ENCODE assay signal across 27 cellular contexts in genomic region chr1:205672929-205673328, GRCh38. TPM values are rescaled to one million over a fixed set of nuclear protein-coding genes. Genes with fewer than 3 reads are reported as not detected.
DNase-seq lines count a peak whose midpoint lies in the region; ATAC-seq and TF ChIP-seq lines count a peak whose summit lies in the region.
"Had no signal": no experiment of that assay in that cellular context is flagged by ENCODE, and none has a peak within 500 bp of the region (broad histone marks: within the 10 kb centered on the region; RNA-seq: fewer than 3 reads in every experiment).

No MANE protein-coding gene starts in this region.

- ATAC-seq in right lobe of liver (peak; percentile 9 to 43 (median 30)), GM19455 (IDR thresholded peaks at IDR 0.05; ENCODE audit: unreplicated experiment) (no peak), HG02610 (IDR thresholded peaks at IDR 0.05; ENCODE audit: unreplicated experiment) (no peak)
- ATAC-seq: gastrocnemius medialis; sciatic nerve; stimulated activated memory B cell treated with anti-CD40 and anti-IgM and Interleukin-4, amounts not matched to agents 10 μg/mL and 1 μg/mL and 100 μg/mL, for 72 hours had no signal

- no peak overlapping the region for H3K9ac ChIP-seq in H9 (ENCODE audit: extremely low read depth, insufficient read length, low read length)
- no peak overlapping the region for H3K9ac ChIP-seq in skeletal muscle tissue (ENCODE audit: low read depth in 1 of 3, low read length in 3 of 3)
- H3K9ac ChIP-seq: KMS-11 had no signal

- H3K79me1 ChIP-seq in H9 (ENCODE audit: insufficient read depth, low read depth, low read length, poor library complexity, severe bottlenecking): no peaks in the 10 kb centered on the region

- no peaks in the 10 kb centered on the region; the same call in 1 of the 2 replicates for H3K79me2 ChIP-seq in H9 (ENCODE audit: insufficient read depth, low read length)

- no peaks in the 10 kb centered on the region for H4K20me1 ChIP-seq in H9 (ENCODE audit: control insufficient read depth, insufficient read depth, insufficient read length)

- no peaks in the 10 kb centered on the region for H3K9me3 ChIP-seq in H9 (ENCODE audit: control insufficient read depth, low read depth, low read length)
- no peaks in the 10 kb centered on the region for H3K9me3 ChIP-seq in ascending aorta
- no peaks in the 10 kb centered on the region for H3K9me3 ChIP-seq in right lobe of liver
- H3K9me3 ChIP-seq in skeletal muscle tissue (ENCODE audit: control insufficient read depth in 3 of 3, low read length in 3 of 3): no peaks in the 10 kb centered on the region
- H3K9me3 ChIP-seq: gastrocnemius medialis, suprapubic skin, uterus had no signal

- H3K36me3 ChIP-seq in ascending aorta: no peaks in the 10 kb centered on the region
- no peaks in the 10 kb centered on the region for H3K36me3 ChIP-seq in right lobe of liver
- no peaks in the 10 kb centered on the region for H3K36me3 ChIP-seq in skeletal muscle tissue (ENCODE audit: control insufficient read depth in 3 of 3, insufficient read depth in 3 of 3, low read length in 3 of 3)
- H3K36me3 ChIP-seq: gastrocnemius medialis, suprapubic skin, uterus had no signal

- H2BK15ac ChIP-seq in H9 (ENCODE audit: low read depth, low read length): no peak overlapping the region

- H2AK5ac ChIP-seq in H9 (ENCODE audit: insufficient read length, low read length): no peak overlapping the region

- no peak overlapping the region for H2BK20ac ChIP-seq in H9 (ENCODE audit: low read depth, low read length, poor library complexity, severe bottlenecking)

- no peak overlapping the region for H3K4ac ChIP-seq in H9 (ENCODE audit: low read depth, low read length)

- no peak for TF ChIP-seq CTCF in H9 (conservative IDR thresholded peaks at IDR 0.05)
- TF ChIP-seq CTCF in ascending aorta (IDR thresholded peaks at IDR 0.05): no peak
- no peak for TF ChIP-seq CTCF in right lobe of liver (IDR thresholded peaks at IDR 0.05)

- H3K4me3 Mint-ChIP-seq in H9: no peak overlapping the region
- H3K4me3 Mint-ChIP-seq: activated naive CD4-positive, alpha-beta T cell treated with anti-CD3 and anti-CD28 coated beads, Interleukin-2, amount 10 ng/mL, durations not matched to agents 7 days and 5 days; activated T-helper 1 cell treated with anti-CD3 and anti-CD28 coated beads, Interleukin-12 subunit alpha, Interleukin-12 subunit beta, Interleukin-2, Interleukin-4 antibody, amounts not matched to agents 30 ng/mL and 10 ng/mL and 1 ng/mL, durations not matched to agents 14 hours and 24 hours and 36 hours; CD14-positive monocyte; immature natural killer cell; stimulated activated memory B cell treated with anti-CD40 and anti-IgM and Interleukin-4, amounts not matched to agents 10 μg/mL and 1 μg/mL and 100 μg/mL, for 72 hours had no signal

- no peaks in the 10 kb centered on the region for H3K23me2 ChIP-seq in H9 (ENCODE audit: insufficient read length, low read depth, low read length, poor library complexity, severe bottlenecking)

- no peak overlapping the region for H2BK5ac ChIP-seq in H9 (ENCODE audit: insufficient read length, low read length)

- TF ChIP-seq POLR2A in right lobe of liver (IDR thresholded peaks at IDR 0.05): no peak

- H3T11ph ChIP-seq in H9 (ENCODE audit: low read length): no peak overlapping the region

- H3K27ac ChIP-seq in H9 (ENCODE audit: insufficient read length, low read depth, low read length) (no peak overlapping the region), ascending aorta (peak overlapping the region; percentile 28 to 62), right lobe of liver (peak overlapping the region in 2 of 3 donors; percentile 55 to 77), skeletal muscle tissue (ENCODE audit: low read depth, low read length) (peak overlapping the region; percentile 52)
- H3K27ac ChIP-seq: gastrocnemius medialis, KMS-11, suprapubic skin, uterus had no signal

- H2BK12ac ChIP-seq in H9 (ENCODE audit: insufficient read length, low read depth, low read length): no peak overlapping the region

- intact Hi-C loops in ascending aorta (cut with DNase I): no loop called here
- intact Hi-C loops in right lobe of liver (cut with DNase I): loop anchor here in 1 of 2 donors (5.0 kb wide), 1 partner anchor 34 kb away; no protein-coding TSS in a partner anchor

- no peak overlapping the region for H3K23ac ChIP-seq in H9 (ENCODE audit: insufficient read length, low read depth, low read length)

- H3K4me1 Mint-ChIP-seq in H9: peaks cover 84% of the 10 kb centered on the region in 2 experiments

- H3K27me3 ChIP-seq in H9 (ENCODE audit: insufficient read depth, low read length): no peaks in the 10 kb centered on the region
- no peaks in the 10 kb centered on the region for H3K27me3 ChIP-seq in ascending aorta
- no peaks in the 10 kb centered on the region for H3K27me3 ChIP-seq in right lobe of liver
- H3K27me3 ChIP-seq in skeletal muscle tissue (ENCODE audit: control insufficient read depth in 3 of 3, insufficient read depth in 3 of 3, low read length in 3 of 3): peaks cover 0 to 6% (median 0%) of the 10 kb centered on the region in 3 donors
- H3K27me3 ChIP-seq: gastrocnemius medialis, suprapubic skin, uterus had no signal

- H3K4me3 ChIP-seq in ascending aorta: no peak overlapping the region
- no peak overlapping the region for H3K4me3 ChIP-seq in right lobe of liver
- H3K4me3 ChIP-seq in skeletal muscle tissue (ENCODE audit: low read length in 3 of 3): no peak overlapping the region
- H3K4me3 ChIP-seq: gastrocnemius medialis, suprapubic skin, uterus had no signal

- H3K9me3 Mint-ChIP-seq in H9: no peaks in the 10 kb centered on the region
- H3K9me3 Mint-ChIP-seq: activated naive CD4-positive, alpha-beta T cell treated with anti-CD3 and anti-CD28 coated beads, Interleukin-2, amount 10 ng/mL, durations not matched to agents 7 days and 5 days; activated T-helper 1 cell treated with anti-CD3 and anti-CD28 coated beads, Interleukin-12 subunit alpha, Interleukin-12 subunit beta, Interleukin-2, Interleukin-4 antibody, amounts not matched to agents 30 ng/mL and 10 ng/mL and 1 ng/mL, durations not matched to agents 14 hours and 24 hours and 36 hours; CD14-positive monocyte; immature natural killer cell; stimulated activated memory B cell treated with anti-CD40 and anti-IgM and Interleukin-4, amounts not matched to agents 10 μg/mL and 1 μg/mL and 100 μg/mL, for 72 hours had no signal

- no peak overlapping the region for H4K5ac ChIP-seq in H9 (ENCODE audit: insufficient read length, low read depth, low read length)

- H4K91ac ChIP-seq in H9 (ENCODE audit: insufficient read length, low read depth, low read length): peak overlapping the region; percentile 4

- no peak overlapping the region for H3K4me2 ChIP-seq in H9 (ENCODE audit: insufficient read depth, insufficient read length, low read length)
- H3K4me2 ChIP-seq: KMS-11 had no signal

- no peak overlapping the region for H3K18ac ChIP-seq in H9 (ENCODE audit: insufficient read length, low read depth, low read length)

- H3K27ac Mint-ChIP-seq in H9: peak overlapping the region in 2 of 3 experiments; percentile 51 to 95; a peak in 5 of 7 replicates
- H3K27ac Mint-ChIP-seq: activated naive CD4-positive, alpha-beta T cell treated with anti-CD3 and anti-CD28 coated beads, Interleukin-2, amount 10 ng/mL, durations not matched to agents 7 days and 5 days; activated T-helper 1 cell treated with anti-CD3 and anti-CD28 coated beads, Interleukin-12 subunit alpha, Interleukin-12 subunit beta, Interleukin-2, Interleukin-4 antibody, amounts not matched to agents 30 ng/mL and 10 ng/mL and 1 ng/mL, durations not matched to agents 14 hours and 24 hours and 36 hours; CD14-positive monocyte had no signal

- WGBS in H9 (ENCODE audit: extremely low coverage, insufficient read length, low lambda C conversion rate): no CpG with 5 or more reads among the region's 3 CpGs
- 39% methylated on average over 2 of the region's 3 CpGs for WGBS in right lobe of liver (ENCODE audit: insufficient coverage, low coverage, low lambda C conversion rate, missing lambda C conversion rate)

- no peak overlapping the region for H3K56ac ChIP-seq in H9 (ENCODE audit: insufficient read length, low read depth, low read length)

- no peak overlapping the region for H2AFZ ChIP-seq in H9 (ENCODE audit: low read length)

- H4K8ac ChIP-seq in H9 (replicated peaks; ENCODE audit: insufficient read length, low read depth, low read length): no peak overlapping the region

- H3K36me3 Mint-ChIP-seq in H9 (ENCODE audit: insufficient read depth in 1 of 3, low read depth in 3 of 3): no peaks in the 10 kb centered on the region; a peak in 2 of 7 replicates
- H3K36me3 Mint-ChIP-seq: activated naive CD4-positive, alpha-beta T cell treated with anti-CD3 and anti-CD28 coated beads, Interleukin-2, amount 10 ng/mL, durations not matched to agents 7 days and 5 days; CD14-positive monocyte; immature natural killer cell; stimulated activated memory B cell treated with anti-CD40 and anti-IgM and Interleukin-4, amounts not matched to agents 10 μg/mL and 1 μg/mL and 100 μg/mL, for 72 hours had no signal

- DNase-seq in H9 (no peak), ascending aorta (ENCODE audit: low spot score in 2 of 2) (no peak), right lobe of liver (peak in 2 of 3 donors; percentile 72 to 84), globus pallidus (ENCODE audit: low spot score) (no peak), SIG-M5 treated with dmso at 0.1 percent for 504 hours (lab: John Stamatoyannopoulos, UW; ENCODE audit: unreplicated experiment) (no peak)
- DNase-seq: activated CD4-positive, alpha-beta T cell treated with anti-CD3 and anti-CD28 coated beads, Interleukin-2, amount 50 U/mL, for 4 hours; activated naive CD4-positive, alpha-beta T cell treated with anti-CD3 and anti-CD28 coated beads, Interleukin-2, amount 10 ng/mL, durations not matched to agents 7 days and 5 days; amniotic stem cell; central memory CD4-positive, alpha-beta T cell; dermis blood vessel endothelial cell; gastrocnemius medialis; hippocampal formation; immature natural killer cell; NCI-H146; NCI-H2171 treated with DMSO at 0.1 percent for 48 hours; Right ventricle myocardium superior; stimulated activated CD4-positive, alpha-beta T cell treated with anti-CD3 and anti-CD28 coated beads, Interleukin-4, amount 100 ng/mL, for 4 hours; uterus had no signal

- no peak overlapping the region for H2BK120ac ChIP-seq in H9 (ENCODE audit: low read depth, low read length, poor library complexity, severe bottlenecking)

- H3K14ac ChIP-seq in H9 (ENCODE audit: insufficient read depth, low read length): 0 out of 2 replicates have a peak overlapping the region, but pooled peaks have one; percentile 19

- H3K27me3 Mint-ChIP-seq in H9 (ENCODE audit: low read depth): no peaks in the 10 kb centered on the region
- H3K27me3 Mint-ChIP-seq: stimulated activated memory B cell treated with anti-CD40 and anti-IgM and Interleukin-4, amounts not matched to agents 10 μg/mL and 1 μg/mL and 100 μg/mL, for 72 hours had no signal

- H3K4me1 ChIP-seq in H9 (ENCODE audit: insufficient read depth, low read length) (peaks cover 17% of the 10 kb centered on the region; the same call in 1 of the 2 replicates), ascending aorta (peaks cover 0 to 9% of the 10 kb centered on the region in 2 donors), right lobe of liver (peaks cover 0 to 94% (median 43%) of the 10 kb centered on the region in 4 donors), skeletal muscle tissue (ENCODE audit: control insufficient read depth in 3 of 3, insufficient read depth in 3 of 3, low read length in 3 of 3) (peaks cover 6 to 65% (median 49%) of the 10 kb centered on the region in 3 donors)
- H3K4me1 ChIP-seq: uterus had no signal

RNA-seq across cellular contexts. Expression of gene SLC45A3, which starts 7.4 kb away (rescaled TPM):
- 16.7 TPM in 2 replicates for total RNA-seq in H9 (2021)
- 3.4 TPM for total RNA-seq in ascending aorta
- total RNA-seq in right lobe of liver: 10 to 100 TPM in 2 of 6 experiments, 1 to 10 TPM in 4; 6.9 to 27.0 (median 7.9) TPM
- total RNA-seq in skeletal muscle tissue: 2.1 TPM

RNA-seq across cellular contexts. Expression of gene ELK4, which starts 41.1 kb away (rescaled TPM):
- total RNA-seq in H9 (2021) (28.7 and 31.2 TPM in 2 replicates), ascending aorta (23.7 TPM), right lobe of liver (10 to 100 TPM; 15.1 to 39.2 (median 26.9) TPM), skeletal muscle tissue (13.6 TPM)

Comparison
In these comparisons a context has a peak if more than half of its experiments do, and no peak if none do; other contexts are left out.
1. DNase-seq: peak in right lobe of liver (2 of 3); none in H9 (single experiment), ascending aorta (0 of 2), globus pallidus (single experiment) and SIG-M5 treated with dmso at 0.1 percent for 504 hours (single experiment).
2. ATAC-seq: peak in right lobe of liver (4 of 4); none in GM19455 (single experiment) and HG02610 (single experiment).